In genomic region chr20:5504061-5504739, GRCh38 we compare ENCODE assay signal across 8 cellular contexts.
DNase-seq lines count a peak whose midpoint lies in the region; ATAC-seq and TF ChIP-seq lines count a peak whose summit lies in the region.

No MANE protein-coding gene starts in this region.

- H3K4me3 ChIP-seq in OCI-LY1 (ENCODE audit: low read depth, low read length, poor library complexity, severe bottlenecking) = peak overlapping the region; percentile 42
- H3K4me3 ChIP-seq in esophagus (ENCODE audit: low read depth in 1 of 2, low read length in 2 of 2) = peak overlapping the region; percentile 40 to 41
- peak overlapping the region; percentile 60 for H3K4me3 ChIP-seq in mucosa of stomach (ENCODE audit: low read length)

- no peak overlapping the region for H2AFZ ChIP-seq in OCI-LY1 (ENCODE audit: low read length)

- no peaks in the 10 kb centered on the region for H3K9me3 Mint-ChIP-seq in activated CD4-positive, alpha-beta T cell treated with anti-CD3 and anti-CD28 coated beads, Interleukin-2, amount 10 ng/mL, durations not matched to agents 7 days and 5 days

- no peaks in the 10 kb centered on the region for H3F3A ChIP-seq in OCI-LY1 (ENCODE audit: insufficient read depth, low read length)

- H3K4me3 Mint-ChIP-seq in activated CD4-positive, alpha-beta T cell treated with anti-CD3 and anti-CD28 coated beads, Interleukin-2, amount 10 ng/mL, durations not matched to agents 7 days and 5 days = peak overlapping the region; percentile 19

- H3K9me3 ChIP-seq in OCI-LY1 (ENCODE audit: low read length) = no peaks in the 10 kb centered on the region
- H3K9me3 ChIP-seq in esophagus (ENCODE audit: control insufficient read depth in 2 of 2, insufficient read depth in 1 of 2, low read depth in 1 of 2, low read length in 1 of 2) = no peaks in the 10 kb centered on the region
- no peaks in the 10 kb centered on the region for H3K9me3 ChIP-seq in mucosa of stomach (ENCODE audit: control insufficient read depth, low read length)

- no peaks in the 10 kb centered on the region for H3K36me3 ChIP-seq in OCI-LY1 (ENCODE audit: insufficient read depth, low read length)
- H3K36me3 ChIP-seq in esophagus (ENCODE audit: control insufficient read depth in 2 of 2, insufficient read depth in 2 of 2, low read length in 1 of 2) = no peaks in the 10 kb centered on the region
- no peaks in the 10 kb centered on the region for H3K36me3 ChIP-seq in mucosa of stomach (ENCODE audit: control insufficient read depth, insufficient read depth, low read length)

- CTCF ChIA-PET in activated CD4-positive, alpha-beta T cell treated with anti-CD3 and anti-CD28 coated beads, Interleukin-2, amount 10 ng/mL, durations not matched to agents 7 days and 5 days (lab: Charles Lee) = no interaction called here

- H3K9ac ChIP-seq in OCI-LY1 (ENCODE audit: low read length) (no peak overlapping the region), mucosa of stomach (ENCODE audit: low read length) (peak overlapping the region; percentile 77)

- H3K4me1 ChIP-seq in OCI-LY1 (ENCODE audit: insufficient read depth, low read length, severe bottlenecking) (peaks cover 7% of the 10 kb centered on the region), esophagus (ENCODE audit: control insufficient read depth in 2 of 2, insufficient read depth in 2 of 2, low read length in 1 of 2) (no peaks in the 10 kb centered on the region), mucosa of stomach (ENCODE audit: control insufficient read depth, insufficient read depth, low read length) (peaks cover 3% of the 10 kb centered on the region)

- H3K79me2 ChIP-seq in OCI-LY1 (ENCODE audit: insufficient read depth, low read length) = no peaks in the 10 kb centered on the region

- no peak overlapping the region for H3K27ac Mint-ChIP-seq in activated CD4-positive, alpha-beta T cell treated with anti-CD3 and anti-CD28 coated beads, Interleukin-2, amount 10 ng/mL, durations not matched to agents 7 days and 5 days

- H3K4me2 ChIP-seq in OCI-LY1 (ENCODE audit: low read length) = peak overlapping the region; percentile 46

- 8 to 16% methylated on average over 34 of the region's 34 CpGs for WGBS in esophagus, 2 donors

- no peak overlapping the region for H3K27ac ChIP-seq in OCI-LY1 (ENCODE audit: low read depth, low read length, poor library complexity, severe bottlenecking)
- peak overlapping the region in 1 of 2 donors; percentile 33 for H3K27ac ChIP-seq in esophagus (ENCODE audit: low read depth in 2 of 2, low read length in 1 of 2)

- H3K27me3 ChIP-seq in OCI-LY1 (ENCODE audit: insufficient read depth, low read length) = no peaks in the 10 kb centered on the region
- no peaks in the 10 kb centered on the region for H3K27me3 ChIP-seq in esophagus (ENCODE audit: control insufficient read depth in 1 of 2, insufficient read depth in 2 of 2, low read length in 2 of 2)
- H3K27me3 ChIP-seq in mucosa of stomach (ENCODE audit: control insufficient read depth, insufficient read depth, low read length) = no peaks in the 10 kb centered on the region

- POLR2A ChIA-PET in activated CD4-positive, alpha-beta T cell treated with anti-CD3 and anti-CD28 coated beads, Interleukin-2, amount 10 ng/mL, durations not matched to agents 7 days and 5 days (lab: Charles Lee) = no interaction called here

- H3K27me3 Mint-ChIP-seq in activated CD4-positive, alpha-beta T cell treated with anti-CD3 and anti-CD28 coated beads, Interleukin-2, amount 10 ng/mL, durations not matched to agents 7 days and 5 days = peaks cover 7% of the 10 kb centered on the region

- no peaks in the 10 kb centered on the region for H3K9me2 ChIP-seq in OCI-LY1 (ENCODE audit: low read depth, low read length)

- H4K20me1 ChIP-seq in OCI-LY1 (ENCODE audit: insufficient read depth, low read length) = no peaks in the 10 kb centered on the region

- no peak for DNase-seq in activated CD4-positive, alpha-beta T cell treated with anti-CD3 and anti-CD28 coated beads, Interleukin-2, amount 10 ng/mL, durations not matched to agents 7 days and 5 days
- DNase-seq in activated CD4-positive, alpha-beta T cell treated with anti-CD3 and anti-CD28 coated beads, Interleukin-2, amount 50 U/mL, for 48 hours = no peak
- DNase-seq in NCI-H1436 (lab: John Stamatoyannopoulos, UW) = no peak

- ATAC-seq in GM18867 (IDR thresholded peaks at IDR 0.05; ENCODE audit: unreplicated experiment) (no peak), GM21737 (IDR thresholded peaks at IDR 0.05; ENCODE audit: unreplicated experiment) (no peak)

- no peaks in the 10 kb centered on the region for H3K4me1 Mint-ChIP-seq in activated CD4-positive, alpha-beta T cell treated with anti-CD3 and anti-CD28 coated beads, Interleukin-2, amount 10 ng/mL, durations not matched to agents 7 days and 5 days

- no peaks in the 10 kb centered on the region for H3K36me3 Mint-ChIP-seq in activated CD4-positive, alpha-beta T cell treated with anti-CD3 and anti-CD28 coated beads, Interleukin-2, amount 10 ng/mL, durations not matched to agents 7 days and 5 days (ENCODE audit: low read depth)

- TF ChIP-seq CTCF in OCI-LY1 (IDR thresholded peaks at IDR 0.05; ENCODE audit: low read length) = no peak
